30 cellular contexts compared by ENCODE assay signal in genomic region chr19:15717781-15718180, GRCh38. TPM values are rescaled to one million over a fixed set of nuclear protein-coding genes. Genes with fewer than 3 reads are reported as not detected.
"Had no signal": no experiment of that assay in that cellular context is flagged by ENCODE, and none has a peak within 500 bp of the region (broad histone marks: within the 10 kb centered on the region; RNA-seq: fewer than 3 reads in every experiment).

No MANE protein-coding gene starts in this region.

- H3K4me3 Mint-ChIP-seq: activated naive CD8-positive, alpha-beta T cell; activated T-helper 17 cell treated with anti-CD3 and anti-CD28 coated beads, Interleukin-2, amount 50 U/mL, for 72 hours; mesothelial cell of epicardium; naive thymus-derived CD8-positive, alpha-beta T cell had no signal

- H3K4me3 ChIP-seq: adrenal gland, ascending aorta, hepatocyte, left ventricle myocardium inferior, testis, uterus had no signal

- H3K4me1 ChIP-seq: adrenal gland, ascending aorta, left ventricle myocardium inferior, testis, uterus had no signal

- H3K9me3 Mint-ChIP-seq: activated T-helper 17 cell treated with anti-CD3 and anti-CD28 coated beads, Interleukin-2, amount 50 U/mL, for 72 hours had no signal

- H2AFZ ChIP-seq: hepatocyte had no signal

- H3K36me3 ChIP-seq: adrenal gland, ascending aorta, brain microvascular endothelial cell, left ventricle myocardium inferior, uterus had no signal

- ATAC-seq: activated T-helper 17 cell treated with anti-CD3 and anti-CD28 coated beads, Interleukin-2, amount 50 U/mL, for 72 hours; esophagus mucosa; naive thymus-derived CD8-positive, alpha-beta T cell had no signal

- H3K27me3 ChIP-seq: ascending aorta, brain microvascular endothelial cell, hepatocyte, testis, uterus had no signal

- H3K27ac ChIP-seq: adrenal gland, ascending aorta, brain microvascular endothelial cell, hepatocyte, left ventricle myocardium inferior, testis, uterus, VCaP had no signal

- H3K27ac Mint-ChIP-seq: activated naive CD8-positive, alpha-beta T cell; activated T-helper 17 cell treated with anti-CD3 and anti-CD28 coated beads, Interleukin-2, amount 50 U/mL, for 72 hours; mesothelial cell of epicardium; naive thymus-derived CD8-positive, alpha-beta T cell; progenitor cell of endocrine pancreas had no signal

- H3K36me3 Mint-ChIP-seq: activated naive CD8-positive, alpha-beta T cell had no signal

- H3K27me3 Mint-ChIP-seq: progenitor cell of endocrine pancreas had no signal

- H3K4me2 ChIP-seq: hepatocyte had no signal

- H3K9me3 ChIP-seq: adrenal gland, ascending aorta, testis, uterus had no signal

- H3K79me2 ChIP-seq: hepatocyte had no signal

- H3K4me1 Mint-ChIP-seq: activated T-helper 17 cell treated with anti-CD3 and anti-CD28 coated beads, Interleukin-2, amount 50 U/mL, for 72 hours; mesothelial cell of epicardium had no signal

- DNase-seq: activated CD4-positive, CD25-positive, alpha-beta regulatory T cell treated with anti-CD3 and anti-CD28 coated beads, Interleukin-2, amount 50 U/mL, for 72 hours; activated naive CD4-positive, alpha-beta T cell; activated T-cell treated with anti-CD3 and anti-CD28 coated beads, Interleukin-2, amount 50 U/mL, for 1 hour; adrenal gland; brain microvascular endothelial cell; central memory CD4-positive, alpha-beta T cell; dermis blood vessel endothelial cell; effector CD8-positive, alpha-beta T cell; glutamatergic neuron; kidney glomerular epithelial cell; left ventricle myocardium inferior; mammary epithelial cell; naive thymus-derived CD8-positive, alpha-beta T cell; retina; stimulated activated CD4-positive, alpha-beta T cell treated with anti-CD3 and anti-CD28 coated beads, Interleukin-4, amount 100 ng/mL, for 1 hour; stimulated activated naive CD4-positive, alpha-beta T cell; testis; trophoblast cell; uterus had no signal

- FAIRE-seq: endothelial cell of umbilical vein, frontal cortex had no signal

RNA-seq across cellular contexts. Expression of gene OR10H2, which starts 10.0 kb away (rescaled TPM):
- total RNA-seq: activated T-helper 17 cell treated with anti-CD3 and anti-CD28 coated beads, Interleukin-2, amount 50 U/mL, for 72 hours; adrenal gland; ascending aorta; dermis blood vessel endothelial cell; endothelial cell of umbilical vein; esophagus mucosa; frontal cortex; hepatocyte; left ventricle myocardium inferior; mammary epithelial cell; mesothelial cell of epicardium; naive thymus-derived CD8-positive, alpha-beta T cell; osteocyte; progenitor cell of endocrine pancreas; testis; uterus had no signal
- polyA plus RNA-seq: adrenal gland; endothelial cell of umbilical vein; hepatocyte; mammary epithelial cell; naive thymus-derived CD8-positive, alpha-beta T cell had no signal

RNA-seq across cellular contexts. Expression of gene OR10H3, which starts 20.0 kb away (rescaled TPM):
- total RNA-seq: activated T-helper 17 cell treated with anti-CD3 and anti-CD28 coated beads, Interleukin-2, amount 50 U/mL, for 72 hours; adrenal gland; ascending aorta; dermis blood vessel endothelial cell; endothelial cell of umbilical vein; esophagus mucosa; frontal cortex; hepatocyte; left ventricle myocardium inferior; mammary epithelial cell; mesothelial cell of epicardium; naive thymus-derived CD8-positive, alpha-beta T cell; osteocyte; progenitor cell of endocrine pancreas; testis; uterus had no signal
- polyA plus RNA-seq: adrenal gland; endothelial cell of umbilical vein; hepatocyte; mammary epithelial cell; naive thymus-derived CD8-positive, alpha-beta T cell had no signal

RNA-seq across cellular contexts. Expression of gene CYP4F12, which starts 44.9 kb away (rescaled TPM):
- total RNA-seq: dermis blood vessel endothelial cell, endothelial cell of umbilical vein, mammary epithelial cell, mesothelial cell of epicardium, osteocyte, progenitor cell of endocrine pancreas had no signal
- polyA plus RNA-seq: endothelial cell of umbilical vein; naive thymus-derived CD8-positive, alpha-beta T cell had no signal
